In genomic region chr11:128756469-128756868, GRCh38 we compare ENCODE assay signal across 20 cellular contexts.
DNase-seq lines count a peak whose midpoint lies in the region; ATAC-seq and TF ChIP-seq lines count a peak whose summit lies in the region.
"Had no signal": no experiment of that assay in that cellular context is flagged by ENCODE, and none has a peak within 500 bp of the region (broad histone marks: within the 10 kb centered on the region; RNA-seq: fewer than 3 reads in every experiment).

No MANE protein-coding gene starts in this region.

- TF ChIP-seq CTCF in natural killer cell (IDR thresholded peaks at IDR 0.05) = no peak
- TF ChIP-seq CTCF in mesothelial cell of epicardium (IDR thresholded peaks at IDR 0.05; ENCODE audit: unreplicated experiment) = no peak

- no peak overlapping the region for H3K4me3 ChIP-seq in CD8-positive, alpha-beta memory T cell (ENCODE audit: low read length)
- H3K4me3 ChIP-seq in Karpas-422 (ENCODE audit: low read length) = no peak overlapping the region
- H3K4me3 ChIP-seq: breast epithelium, colonic mucosa, HAP-1, SJCRH30, vagina had no signal

- no peak for DNase-seq in activated CD4-positive, alpha-beta T cell treated with anti-CD3 and anti-CD28 coated beads, Interleukin-2, amount 10 ng/mL, durations not matched to agents 24 days and 14 days
- no peak for DNase-seq in activated CD4-positive, alpha-beta T cell treated with anti-CD3 and anti-CD28 coated beads for 4 hours
- DNase-seq in CD8-positive, alpha-beta memory T cell = no peak
- DNase-seq in natural killer cell (no peak), mesothelial cell of epicardium (ENCODE audit: low spot score in 2 of 2, unreplicated experiment in 2 of 2) (no peak), AG08395 (ENCODE audit: low spot score) (no peak), Karpas-422 (no peak)
- DNase-seq: Caco-2, NCI-H1105 treated with DMSO at 0.1 percent for 48 hours, NCI-H2029 treated with DMSO at 0.1 percent for 48 hours, NCI-H2227 treated with DMSO at 0.1 percent for 48 hours, SJCRH30 had no signal

- H3K27me3 Mint-ChIP-seq in activated CD4-positive, alpha-beta T cell treated with anti-CD3 and anti-CD28 coated beads, Interleukin-2, amount 10 ng/mL, durations not matched to agents 24 days and 14 days = no peaks in the 10 kb centered on the region
- H3K27me3 Mint-ChIP-seq in CD8-positive, alpha-beta memory T cell = peaks cover 0 to 2% of the 10 kb centered on the region in 2 donors
- no peaks in the 10 kb centered on the region for H3K27me3 Mint-ChIP-seq in activated T-helper 17 cell treated with anti-CD3 and anti-CD28 coated beads, Interleukin-2, amount 50 U/mL, for 72 hours
- H3K27me3 Mint-ChIP-seq in natural killer cell (ENCODE audit: low read depth in 2 of 2) (no peaks in the 10 kb centered on the region), mesothelial cell of epicardium (ENCODE audit: low read depth) (peaks cover 23% of the 10 kb centered on the region)
- H3K27me3 Mint-ChIP-seq: activated CD4-positive, alpha-beta memory T cell treated with anti-CD3 and anti-CD28 coated beads, Interleukin-2, amount 10 ng/mL, durations not matched to agents 7 days and 5 days had no signal

- H3K9me3 ChIP-seq in CD8-positive, alpha-beta memory T cell (ENCODE audit: low read length) = no peaks in the 10 kb centered on the region
- H3K9me3 ChIP-seq in Karpas-422 (ENCODE audit: low read length) = no peaks in the 10 kb centered on the region
- H3K9me3 ChIP-seq: breast epithelium, Caco-2, colonic mucosa, HAP-1, SJCRH30, vagina had no signal

- peaks cover 42% of the 10 kb centered on the region for H3K36me3 ChIP-seq in CD8-positive, alpha-beta memory T cell (ENCODE audit: insufficient read depth, low read length)
- no peaks in the 10 kb centered on the region for H3K36me3 ChIP-seq in Karpas-422 (ENCODE audit: insufficient read depth, low read length)
- H3K36me3 ChIP-seq: breast epithelium, colonic mucosa, HAP-1, SJCRH30, vagina had no signal

- CTCF ChIA-PET in CD8-positive, alpha-beta memory T cell (lab: Charles Lee) = interaction anchor here (1.2 to 2.6 kb wide), 10 partner anchors 12 to 585 kb away, joined by 3 to 44 read pairs (median 5); no protein-coding TSS in a partner anchor

- peak overlapping the region; percentile 35 for H3K27ac Mint-ChIP-seq in activated CD4-positive, alpha-beta T cell treated with anti-CD3 and anti-CD28 coated beads, Interleukin-2, amount 10 ng/mL, durations not matched to agents 24 days and 14 days
- peak overlapping the region in 7 of 8 donors; percentile 52 to 96 (median 90) for H3K27ac Mint-ChIP-seq in CD8-positive, alpha-beta memory T cell
- H3K27ac Mint-ChIP-seq in activated T-helper 17 cell treated with anti-CD3 and anti-CD28 coated beads, Interleukin-2, amount 50 U/mL, for 72 hours = no peak overlapping the region
- H3K27ac Mint-ChIP-seq in natural killer cell (peak overlapping the region; percentile 88 to 93), mesothelial cell of epicardium (no peak overlapping the region)
- H3K27ac Mint-ChIP-seq: progenitor cell of endocrine pancreas had no signal

- H3K4me1 ChIP-seq in CD8-positive, alpha-beta memory T cell (ENCODE audit: insufficient read depth, low read length) = peaks cover 69% of the 10 kb centered on the region
- peaks cover 18% of the 10 kb centered on the region for H3K4me1 ChIP-seq in Karpas-422 (ENCODE audit: low read length)
- H3K4me1 ChIP-seq: breast epithelium, Caco-2, colonic mucosa, HAP-1, SJCRH30, vagina had no signal

- H3K4me2 ChIP-seq in Karpas-422 (ENCODE audit: low read depth, low read length, poor library complexity, severe bottlenecking) = no peak overlapping the region

- peaks cover 41% of the 10 kb centered on the region for H3K36me3 Mint-ChIP-seq in activated CD4-positive, alpha-beta T cell treated with anti-CD3 and anti-CD28 coated beads, Interleukin-2, amount 10 ng/mL, durations not matched to agents 24 days and 14 days (ENCODE audit: low read depth)
- H3K36me3 Mint-ChIP-seq in CD8-positive, alpha-beta memory T cell = peaks cover 7 to 73% (median 20%) of the 10 kb centered on the region in 3 donors
- peaks cover 71% of the 10 kb centered on the region for H3K36me3 Mint-ChIP-seq in activated T-helper 17 cell treated with anti-CD3 and anti-CD28 coated beads, Interleukin-2, amount 50 U/mL, for 72 hours (ENCODE audit: low read depth)
- H3K36me3 Mint-ChIP-seq in natural killer cell = peaks cover 7% of the 10 kb centered on the region
- H3K36me3 Mint-ChIP-seq in mesothelial cell of epicardium = no peaks in the 10 kb centered on the region

- no peak overlapping the region for H3K4me3 Mint-ChIP-seq in activated CD4-positive, alpha-beta T cell treated with anti-CD3 and anti-CD28 coated beads, Interleukin-2, amount 10 ng/mL, durations not matched to agents 24 days and 14 days
- H3K4me3 Mint-ChIP-seq in CD8-positive, alpha-beta memory T cell = no peak overlapping the region
- H3K4me3 Mint-ChIP-seq in activated T-helper 17 cell treated with anti-CD3 and anti-CD28 coated beads, Interleukin-2, amount 50 U/mL, for 72 hours = peak overlapping the region; percentile 71
- H3K4me3 Mint-ChIP-seq in natural killer cell (no peak overlapping the region), mesothelial cell of epicardium (no peak overlapping the region)

- no peaks in the 10 kb centered on the region for H3K9me2 ChIP-seq in Karpas-422 (replicated peaks; ENCODE audit: insufficient read depth, low read length)

- H4K20me1 ChIP-seq in Karpas-422 (ENCODE audit: insufficient read depth, low read depth, low read length) = no peaks in the 10 kb centered on the region

- no peak for ATAC-seq in activated T-helper 17 cell treated with anti-CD3 and anti-CD28 coated beads, Interleukin-2, amount 50 U/mL, for 72 hours (replicated peaks)
- ATAC-seq in natural killer cell = no peak

- H3K27me3 ChIP-seq in CD8-positive, alpha-beta memory T cell (ENCODE audit: insufficient read depth, low read length, poor library complexity, severe bottlenecking) = no peaks in the 10 kb centered on the region
- H3K27me3 ChIP-seq in Karpas-422 (ENCODE audit: low read length) = no peaks in the 10 kb centered on the region
- H3K27me3 ChIP-seq: colonic mucosa, SJCRH30, vagina had no signal

- H3K9me3 Mint-ChIP-seq in activated CD4-positive, alpha-beta T cell treated with anti-CD3 and anti-CD28 coated beads, Interleukin-2, amount 10 ng/mL, durations not matched to agents 24 days and 14 days = no peaks in the 10 kb centered on the region
- H3K9me3 Mint-ChIP-seq in CD8-positive, alpha-beta memory T cell = no peaks in the 10 kb centered on the region
- H3K9me3 Mint-ChIP-seq in activated T-helper 17 cell treated with anti-CD3 and anti-CD28 coated beads, Interleukin-2, amount 50 U/mL, for 72 hours = no peaks in the 10 kb centered on the region
- H3K9me3 Mint-ChIP-seq in natural killer cell = no peaks in the 10 kb centered on the region
- no peaks in the 10 kb centered on the region for H3K9me3 Mint-ChIP-seq in mesothelial cell of epicardium
- H3K9me3 Mint-ChIP-seq: activated CD4-positive, alpha-beta memory T cell treated with anti-CD3 and anti-CD28 coated beads, Interleukin-2, amount 10 ng/mL, durations not matched to agents 7 days and 5 days had no signal

- H2AFZ ChIP-seq in Karpas-422 (ENCODE audit: low read length) = no peak overlapping the region

- POLR2A ChIA-PET in CD8-positive, alpha-beta memory T cell (lab: Charles Lee) = interaction anchor here (0.7 to 1.4 kb wide), 3 partner anchors 20 to 132 kb away, joined by 3 to 4 read pairs (median 3); no protein-coding TSS in a partner anchor

- intact Hi-C loops in activated CD4-positive, alpha-beta T cell treated with anti-CD3 and anti-CD28 coated beads, Interleukin-2, amount 10 ng/mL, durations not matched to agents 24 days and 14 days (cut with micrococcal nuclease) = loop anchor here (2.0 to 5.0 kb wide), 4 partner anchors 22 to 284 kb away; no protein-coding TSS in a partner anchor
- intact Hi-C loops in natural killer cell (cut with micrococcal nuclease) = loop anchor here (2.0 to 10.0 kb wide), 4 partner anchors 36 to 722 kb away; no protein-coding TSS in a partner anchor

- H3K27ac ChIP-seq in CD8-positive, alpha-beta memory T cell (ENCODE audit: low read depth, low read length) = no peak overlapping the region
- no peak overlapping the region for H3K27ac ChIP-seq in Karpas-422 (ENCODE audit: low read length)
- H3K27ac ChIP-seq: 22Rv1, colonic mucosa, SJCRH30, vagina had no signal

- no peaks in the 10 kb centered on the region for H3K79me2 ChIP-seq in Karpas-422 (ENCODE audit: low read length)

- no peak overlapping the region for H3K9ac ChIP-seq in Karpas-422 (ENCODE audit: low read length)

- H3K4me1 Mint-ChIP-seq in activated CD4-positive, alpha-beta T cell treated with anti-CD3 and anti-CD28 coated beads, Interleukin-2, amount 10 ng/mL, durations not matched to agents 24 days and 14 days = peaks cover 59% of the 10 kb centered on the region
- peaks cover 78 to 92% (median 90%) of the 10 kb centered on the region in 3 donors for H3K4me1 Mint-ChIP-seq in CD8-positive, alpha-beta memory T cell
- peaks cover 71% of the 10 kb centered on the region for H3K4me1 Mint-ChIP-seq in activated T-helper 17 cell treated with anti-CD3 and anti-CD28 coated beads, Interleukin-2, amount 50 U/mL, for 72 hours
- H3K4me1 Mint-ChIP-seq in natural killer cell (peaks cover 84 to 86% of the 10 kb centered on the region in 2 donors), mesothelial cell of epicardium (no peaks in the 10 kb centered on the region)

Comparison
In these comparisons a context has a peak if more than half of its experiments do, and no peak if none do; other contexts are left out.
1. H3K27ac Mint-ChIP-seq: peak in activated CD4-positive, alpha-beta T cell treated with anti-CD3 and anti-CD28 coated beads, Interleukin-2, amount 10 ng/mL, durations not matched to agents 24 days and 14 days (single experiment), CD8-positive, alpha-beta memory T cell (7 of 8) and natural killer cell (2 of 2); none in activated T-helper 17 cell treated with anti-CD3 and anti-CD28 coated beads, Interleukin-2, amount 50 U/mL, for 72 hours (single experiment) and mesothelial cell of epicardium (single experiment).